Comparison of ENCODE assay signal across 6 cellular contexts in genomic region chrX:16619024-16619423, GRCh38. TPM values are rescaled to one million over a fixed set of nuclear protein-coding genes. Genes with fewer than 3 reads are reported as not detected.
"Had no signal": no experiment of that assay in that cellular context is flagged by ENCODE, and none has a peak within 500 bp of the region (broad histone marks: within the 10 kb centered on the region; RNA-seq: fewer than 3 reads in every experiment).

No MANE protein-coding gene starts in this region.

- FAIRE-seq: G401.6, GM12878, GM18507 had no signal

- ATAC-seq: GM12878 had no signal

- DNase-seq: GDM1, GF-D8 had no signal

- H3K4me3 ChIP-seq: GM12878 had no signal

RNA-seq across cellular contexts. Expression of gene S100G, which starts 30.9 kb away (rescaled TPM):
- total RNA-seq: G401, GM12878 had no signal
- polyA plus RNA-seq: GM12878 had no signal
